In genomic region chr12:108837680-108838079, GRCh38 we compare ENCODE assay signal across 9 cellular contexts. TPM values are rescaled to one million over a fixed set of nuclear protein-coding genes. Genes with fewer than 3 reads are reported as not detected.
A peak's percentile ranks its signal among the peaks of the same experiment; 100 is the strongest.
DNase-seq lines count a peak whose midpoint lies in the region; ATAC-seq and TF ChIP-seq lines count a peak whose summit lies in the region.
"Had no signal": no experiment of that assay in that cellular context is flagged by ENCODE, and none has a peak within 500 bp of the region (broad histone marks: within the 10 kb centered on the region; RNA-seq: fewer than 3 reads in every experiment).

No MANE protein-coding gene starts in this region.

- H3K9me2 ChIP-seq in HCT116 (ENCODE audit: insufficient read depth), result no peaks in the 10 kb centered on the region

- DNase-seq in HCT116 (ENCODE audit: low read depth, low spot score) (no peak), T-helper 17 cell (no peak), esophagus squamous epithelium (lab: John Stamatoyannopoulos, UW) (no peak), foreskin fibroblast (no peak), NCI-H1417 (lab: John Stamatoyannopoulos, UW) (no peak), 8988T (no peak), NCI-H2196 treated with DMSO at 0.1 percent for 48 hours (lab: John Stamatoyannopoulos, UW; ENCODE audit: unreplicated experiment) (no peak)

- H3K4me2 ChIP-seq in HCT116 (ENCODE audit: low read length), result peak overlapping the region; percentile 82

- no peak for ATAC-seq in HCT116
- no peak for ATAC-seq in T-helper 17 cell

- CTCF ChIA-PET in HCT116 (lab: Charles Lee), result no interaction called here

- H3K4me3 ChIP-seq in HCT116 (replicated peaks in 1 of 2; ENCODE audit: low read depth in 1 of 2, low read length in 2 of 2), result peak overlapping the region in 1 of 2 experiments; percentile 11; a peak in 1 of 4 replicates
- H3K4me3 ChIP-seq in esophagus squamous epithelium, result peak overlapping the region in 1 of 4 donors; percentile 10
- H3K4me3 ChIP-seq in skin epidermis, result no peak overlapping the region
- H3K4me3 ChIP-seq in foreskin fibroblast (ENCODE audit: low read depth in 1 of 2, low read length in 2 of 2), result no peak overlapping the region

- no peaks in the 10 kb centered on the region for H3K27me3 Mint-ChIP-seq in T-helper 17 cell
- H3K27me3 Mint-ChIP-seq: IgD-negative memory B cell had no signal

- no peaks in the 10 kb centered on the region for H3K27me3 ChIP-seq in HCT116 (ENCODE audit: insufficient read depth, low read length)
- no peaks in the 10 kb centered on the region for H3K27me3 ChIP-seq in esophagus squamous epithelium

- H3K9ac ChIP-seq in HCT116 (ENCODE audit: low read length), result peak overlapping the region; percentile 82

- peaks cover 0 to 44% of the 10 kb centered on the region in 2 experiments; a peak in 3 of 4 replicates for H3K36me3 ChIP-seq in HCT116 (ENCODE audit: control insufficient read depth in 1 of 2, insufficient read depth in 2 of 2, low read length in 2 of 2)
- H3K36me3 ChIP-seq in esophagus squamous epithelium, result peaks cover 0 to 18% (median 0%) of the 10 kb centered on the region in 3 donors

- H3K4me1 ChIP-seq in HCT116 (ENCODE audit: control insufficient read depth in 1 of 2, insufficient read depth in 2 of 2, low read length in 2 of 2), result peaks cover 83 to 95% of the 10 kb centered on the region in 2 experiments
- peaks cover 53 to 97% (median 74%) of the 10 kb centered on the region in 3 donors for H3K4me1 ChIP-seq in esophagus squamous epithelium

- peak overlapping the region; percentile 95 for H3K27ac Mint-ChIP-seq in T-helper 17 cell

- RAD21 ChIA-PET in HCT116 (lab: Charles Lee; ENCODE audit: low non-redundant PET in 1 of 2, low total read pairs in 2 of 2, uncharacterized antibody in 2 of 2, unreplicated experiment in 2 of 2), result interaction anchor here in 1 of 2 experiments (0.6 kb wide), 1 partner anchor 196 kb away, joined by 3 read pairs; no protein-coding TSS in a partner anchor

- no peak for TF ChIP-seq POLR2A in HCT116 (IDR thresholded peaks at IDR 0.05; ENCODE audit: borderline replicate concordance, extremely low read depth, insufficient read depth, insufficient read length)
- no peak for TF ChIP-seq POLR2A in esophagus squamous epithelium (IDR thresholded peaks at IDR 0.05)

- peaks cover 28% of the 10 kb centered on the region for H3K4me1 Mint-ChIP-seq in T-helper 17 cell

- peaks cover 3% of the 10 kb centered on the region for H3K36me3 Mint-ChIP-seq in T-helper 17 cell (ENCODE audit: low read depth)

- H3K4me3 Mint-ChIP-seq in T-helper 17 cell, result no peak overlapping the region

- BruUV-seq in HCT116 (replicated peaks; lab: Mats Ljungman, UMichigan), result TSS peak; percentile 73

- TF ChIP-seq CTCF in HCT116 (IDR thresholded peaks at IDR 0.05 in 2 of 3, conservative IDR thresholded peaks at IDR 0.05 in 1 of 3; ENCODE audit: borderline replicate concordance in 1 of 3, insufficient read depth in 1 of 3, low read depth in 2 of 3, low read length in 2 of 3), result no peak
- no peak for TF ChIP-seq CTCF in esophagus squamous epithelium (IDR thresholded peaks at IDR 0.05)
- no peak for TF ChIP-seq CTCF in foreskin fibroblast (IDR thresholded peaks at IDR 0.05; ENCODE audit: low read depth, low read length)

- TF ChIP-seq RAD21 in HCT116 (IDR thresholded peaks at IDR 0.05; ENCODE audit: low read depth), result no peak

- peak overlapping the region; percentile 99 for H3K27ac ChIP-seq in HCT116 (ENCODE audit: low read depth, low read length)
- peak overlapping the region; percentile 84 to 94 (median 88) for H3K27ac ChIP-seq in esophagus squamous epithelium
- peak overlapping the region in 20 of 21 experiments; percentile 67 to 92 (median 84) for H3K27ac ChIP-seq in skin epidermis

- POLR2A ChIA-PET in HCT116 (lab: Charles Lee), result interaction anchor here (0.9 to 3.4 kb wide), 5 partner anchors 9 to 20 kb away, joined by 3 to 21 read pairs (median 4); partner anchors contain the start of gene SSH1

- H3K9me3 ChIP-seq in HCT116 (ENCODE audit: control insufficient read depth in 1 of 2, insufficient read depth in 1 of 2, low read depth in 1 of 2, low read length in 2 of 2) (no peaks in the 10 kb centered on the region), T-helper 17 cell (ENCODE audit: control insufficient read depth, low read length, poor library complexity, severe bottlenecking) (no peaks in the 10 kb centered on the region), esophagus squamous epithelium (no peaks in the 10 kb centered on the region)

- WGBS in esophagus squamous epithelium, 2 donors, result 73 to 88% methylated on average over 7 of the region's 7 CpGs

- H3K79me2 ChIP-seq in HCT116 (ENCODE audit: insufficient read depth, low read length), result peaks cover 87% of the 10 kb centered on the region

- H4K20me1 ChIP-seq in HCT116 (ENCODE audit: insufficient read depth), result no peaks in the 10 kb centered on the region

- intact Hi-C loops in HCT116 (cut with micrococcal nuclease), result loop anchor here (1.0 to 10.0 kb wide), 4 partner anchors 17 to 273 kb away; partner anchors contain the start of genes ALKBH2, ISCU, SART3 and UNG
- intact Hi-C loops in esophagus squamous epithelium (cut with DNase I), result no loop called here

- no peak overlapping the region for H2AFZ ChIP-seq in HCT116 (ENCODE audit: low read depth, low read length, poor library complexity, severe bottlenecking)

TF ChIP-seq in HCT116, 20 proteins besides CTCF, POLR2A, EP300 and RAD21:
- TF ChIP-seq ZFX (IDR thresholded peaks at IDR 0.05) (no peak), JUND (IDR thresholded peaks at IDR 0.05) (no peak), ZNF274 (IDR thresholded peaks at IDR 0.05; ENCODE audit: low read depth, low read length) (no peak), ELF1 (IDR thresholded peaks at IDR 0.05; ENCODE audit: borderline replicate concordance, low read depth) (no peak), EGR1 (IDR thresholded peaks at IDR 0.05; ENCODE audit: low read depth) (no peak), REST (IDR thresholded peaks at IDR 0.05; ENCODE audit: low read depth) (no peak), YY1 (IDR thresholded peaks at IDR 0.05; ENCODE audit: extremely low read depth, insufficient replicate concordance, low read depth, low read length) (no peak), POLR2AphosphoS5 (IDR thresholded peaks at IDR 0.05; ENCODE audit: low read depth, low read length) (0 out of 2 replicates have a peak, but pooled peaks have one; percentile 36)

RNA-seq across cellular contexts. Expression of gene SSH1, which starts 19.7 kb away (rescaled TPM):
- total RNA-seq in HCT116 (2021; ENCODE audit: unreplicated experiment), result 83.3 TPM
- polyA plus RNA-seq in HCT116 (2012), result 35.7 and 37.1 TPM in 2 replicates
- total RNA-seq in T-helper 17 cell, result 10 to 100 TPM; 22.3 to 31.2 TPM
- 10 to 100 TPM; 10.1 to 25.5 (median 12.6) TPM for total RNA-seq in esophagus squamous epithelium

RNA-seq across cellular contexts. Expression of gene DAO, which starts 42.2 kb away (rescaled TPM):
- total RNA-seq in HCT116 (2021; ENCODE audit: unreplicated experiment), result not detected
- polyA plus RNA-seq in HCT116 (2012), result not detected in 2 replicates
- total RNA-seq in T-helper 17 cell, result not detected
- total RNA-seq in esophagus squamous epithelium, result not detected
- polyA plus RNA-seq: IgD-negative memory B cell had no signal
